ENCODE assay signal across 8 cellular contexts in the genomic region with DNA sequence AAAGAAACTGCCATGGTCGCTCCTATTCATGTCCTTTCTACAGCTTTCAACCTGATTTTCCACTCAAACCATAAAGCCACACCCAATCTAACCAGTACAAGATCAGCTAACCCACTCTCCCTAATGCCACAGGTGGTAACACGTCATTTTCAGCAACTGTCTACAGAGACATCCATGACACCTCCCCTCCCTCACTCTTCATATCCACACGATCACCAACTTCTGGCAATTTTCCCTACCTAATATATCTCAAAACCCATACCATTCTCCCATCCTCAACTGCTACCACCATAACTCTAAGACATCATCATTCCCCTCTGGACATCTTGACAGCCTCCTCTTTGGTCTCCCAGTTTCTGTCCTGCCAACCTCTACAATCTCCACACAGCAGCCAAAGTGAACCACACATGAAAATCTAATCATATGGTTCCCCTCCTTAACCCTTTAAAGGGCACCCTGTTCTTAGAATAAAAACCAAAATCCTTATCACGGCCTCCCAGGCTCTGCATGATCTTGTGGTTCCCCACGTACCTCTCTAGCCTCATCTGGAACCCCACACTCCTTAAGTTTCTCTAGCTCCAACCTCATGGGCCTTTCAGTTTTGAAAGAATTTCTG. TPM values are rescaled to one million over a fixed set of nuclear protein-coding genes. Genes with fewer than 3 reads are reported as not detected.
DNase-seq lines count a peak whose midpoint lies in the region; ATAC-seq and TF ChIP-seq lines count a peak whose summit lies in the region.

No MANE protein-coding gene starts in this region.

- no peaks in the 10 kb centered on the region for H3K9me3 ChIP-seq in HUES64 (ENCODE audit: insufficient read depth, low read depth, low read length)

- H3K4me1 Mint-ChIP-seq in CD14-positive monocyte (peaks cover 25% of the 10 kb centered on the region), MCF 10A (ENCODE audit: insufficient read depth, unreplicated experiment) (peaks cover 24% of the 10 kb centered on the region), natural killer cell (peaks cover 48 to 55% of the 10 kb centered on the region in 2 donors)

- ATAC-seq in natural killer cell (no peak), HG03439 (IDR thresholded peaks at IDR 0.05; ENCODE audit: unreplicated experiment) (no peak)

- no peak for DNase-seq in CD14-positive monocyte (ENCODE audit: low spot score)
- DNase-seq in MCF 10A (ENCODE audit: unreplicated experiment), result no peak
- DNase-seq in natural killer cell, result no peak
- no peak for DNase-seq in GF-D8 (lab: John Stamatoyannopoulos, UW)
- no peak for DNase-seq in NCI-H1105 treated with DMSO at 0.1 percent for 48 hours (lab: John Stamatoyannopoulos, UW)
- no peak for DNase-seq in activated CD4-positive, CD25-positive, alpha-beta regulatory T cell (lab: John Stamatoyannopoulos, UW)

- H3K4me3 Mint-ChIP-seq in CD14-positive monocyte, result peak overlapping the region; percentile 96
- H3K4me3 Mint-ChIP-seq in MCF 10A (ENCODE audit: unreplicated experiment), result peak overlapping the region; percentile 97
- H3K4me3 Mint-ChIP-seq in natural killer cell, result peak overlapping the region; percentile 98

- peaks cover 6% of the 10 kb centered on the region; the same call in 1 of the 2 replicates for H3K4me1 ChIP-seq in HUES64 (ENCODE audit: insufficient read depth, low read length)

- no peak overlapping the region for H3K27ac ChIP-seq in HUES64 (ENCODE audit: low read depth, low read length)

- no TSS peak for BruUV-seq in MCF 10A (replicated peaks; lab: Mats Ljungman, UMichigan)

- POLR2A ChIA-PET in MCF 10A (lab: Yijun Ruan, JAX), result interaction anchor here (0.6 to 3.1 kb wide), 10 partner anchors 22 to 440 kb away, joined by 3 to 18 read pairs (median 6); a partner anchor contains a TSS

- TF ChIP-seq CTCF in CD14-positive monocyte (IDR thresholded peaks at IDR 0.05) (no peak), MCF 10A (IDR thresholded peaks at IDR 0.05; ENCODE audit: unreplicated experiment) (no peak), natural killer cell (IDR thresholded peaks at IDR 0.05) (no peak)

- CTCF ChIA-PET in MCF 10A (lab: Yijun Ruan, JAX), result interaction anchor here (1.2 to 2.1 kb wide), 5 partner anchors 100 to 139 kb away, joined by 3 to 12 read pairs (median 10); no protein-coding TSS in a partner anchor

- H3K36me3 Mint-ChIP-seq in CD14-positive monocyte (peaks cover 32 to 34% of the 10 kb centered on the region in 2 donors), MCF 10A (ENCODE audit: insufficient read depth, unreplicated experiment) (peaks cover 29% of the 10 kb centered on the region), natural killer cell (peaks cover 9% of the 10 kb centered on the region)

- peak overlapping the region; percentile 90 for H3K4me3 ChIP-seq in HUES64 (ENCODE audit: low read length)

- peaks cover 0 to 2% (median 0%) of the 10 kb centered on the region in 7 donors for H3K9me3 Mint-ChIP-seq in CD14-positive monocyte
- no peaks in the 10 kb centered on the region for H3K9me3 Mint-ChIP-seq in MCF 10A (ENCODE audit: unreplicated experiment)
- H3K9me3 Mint-ChIP-seq in natural killer cell, result no peaks in the 10 kb centered on the region

- H3K27me3 Mint-ChIP-seq in CD14-positive monocyte (ENCODE audit: low read depth in 3 of 3) (peaks cover 0 to 3% (median 0%) of the 10 kb centered on the region in 3 donors), MCF 10A (ENCODE audit: insufficient read depth, unreplicated experiment) (no peaks in the 10 kb centered on the region), natural killer cell (ENCODE audit: low read depth in 2 of 2) (no peaks in the 10 kb centered on the region)

- peaks cover 34% of the 10 kb centered on the region for H3K36me3 ChIP-seq in HUES64 (ENCODE audit: insufficient read depth, low read length)

- intact Hi-C loops in CD14-positive monocyte (cut with micrococcal nuclease), result no loop called here
- intact Hi-C loops in MCF 10A (cut with micrococcal nuclease), result no loop called here
- intact Hi-C loops in natural killer cell (cut with micrococcal nuclease), result loop anchor here (2.0 kb wide), 1 partner anchor 59 kb away; a partner anchor contains a TSS

- H3K9ac ChIP-seq in HUES64 (ENCODE audit: low read depth, low read length), result peak overlapping the region; percentile 81; the same call in 1 of the 2 replicates

- H3K27ac Mint-ChIP-seq in CD14-positive monocyte, result peak overlapping the region in 5 of 7 donors; percentile 15 to 95 (median 25)
- H3K27ac Mint-ChIP-seq in MCF 10A (ENCODE audit: low read depth, unreplicated experiment), result peak overlapping the region; percentile 99
- H3K27ac Mint-ChIP-seq in natural killer cell, result peak overlapping the region; percentile 90 to 98

- WGBS in HUES64, result 91% methylated on average over 5 of the region's 5 CpGs

- H3K27me3 ChIP-seq in HUES64 (ENCODE audit: insufficient read depth, low read length), result no peaks in the 10 kb centered on the region

RNA-seq across cellular contexts. Expression of a gene that starts 1.3 kb away (rescaled TPM):
- polyA plus RNA-seq in CD14-positive monocyte, result 10 to 100 TPM; 34.9 to 39.2 TPM
- 19.5 TPM for polyA plus RNA-seq in HUES64 (2013, experiment 1 of 2)
- 16.9 TPM for polyA plus RNA-seq in HUES64 (2013, experiment 2 of 2)
- total RNA-seq in MCF 10A (2022) (31.0 and 33.0 TPM in 2 replicates), natural killer cell (10 to 100 TPM; 10.6 to 21.8 (median 20.5) TPM)

RNA-seq across cellular contexts. Expression of a gene that starts 33.6 kb away (rescaled TPM):
- polyA plus RNA-seq in CD14-positive monocyte, result not detected
- polyA plus RNA-seq in HUES64 (2013, experiment 1 of 2), result not detected
- not detected for polyA plus RNA-seq in HUES64 (2013, experiment 2 of 2)
- total RNA-seq in MCF 10A (2022), result not detected in 2 replicates
- not detected for total RNA-seq in natural killer cell

RNA-seq across cellular contexts. Expression of a gene that starts 59.0 kb away (rescaled TPM):
- polyA plus RNA-seq in CD14-positive monocyte, result 1 to 10 TPM; 1.6 TPM
- polyA plus RNA-seq in HUES64 (2013, experiment 1 of 2), result 61.7 TPM
- polyA plus RNA-seq in HUES64 (2013, experiment 2 of 2), result 56.6 TPM
- total RNA-seq in MCF 10A (2022) (5.6 and 5.7 TPM in 2 replicates), natural killer cell (10 to 100 TPM; 16.3 to 26.6 (median 21.4) TPM)

Comparison
In these comparisons a context has a peak if more than half of its experiments do, and no peak if none do; other contexts are left out.
1. H3K27ac Mint-ChIP-seq: peak in every context shown above with its lines; median percentile 99 in MCF 10A; 94 in natural killer cell; 25 in CD14-positive monocyte.